Comparison of ENCODE assay signal across 8 cellular contexts in genomic region chr12:20212658-20213387, GRCh38.
A peak's percentile ranks its signal among the peaks of the same experiment; 100 is the strongest.
DNase-seq lines count a peak whose midpoint lies in the region; ATAC-seq, FAIRE-seq and TF ChIP-seq lines count a peak whose summit lies in the region.

No MANE protein-coding gene starts in this region.

- H3K4me3 ChIP-seq in astrocyte (ENCODE audit: insufficient read depth, low read depth, low read length) (no peak overlapping the region), right atrium auricular region (peak overlapping the region in 1 of 2 donors; percentile 10)

- FAIRE-seq in astrocyte (lab: Jason Lieb, UNC) (peak; percentile 99), GM12892 (lab: Jason Lieb, UNC) (no peak)

- TF ChIP-seq POLR2A in GM12892 (IDR thresholded peaks at IDR 0.05; ENCODE audit: low read depth, low read length), result no peak

- no peaks in the 10 kb centered on the region for H3K27me3 Mint-ChIP-seq in astrocyte (ENCODE audit: low read depth, unreplicated experiment)

- H3K27ac ChIP-seq in astrocyte (ENCODE audit: low read depth, low read length) (peak overlapping the region; percentile 91), right atrium auricular region (peak overlapping the region; percentile 77 to 88)

- no peak for TF ChIP-seq CTCF in astrocyte (IDR thresholded peaks at IDR 0.05; ENCODE audit: insufficient read depth, low read depth, low read length)
- no peak for TF ChIP-seq CTCF in right atrium auricular region (IDR thresholded peaks at IDR 0.05)

- no peaks in the 10 kb centered on the region for H4K20me1 ChIP-seq in astrocyte (ENCODE audit: insufficient read depth, low read length)

- peaks cover 12% of the 10 kb centered on the region for H3K9me3 Mint-ChIP-seq in astrocyte (ENCODE audit: unreplicated experiment)

- H3K9ac ChIP-seq in astrocyte (ENCODE audit: low read length), result peak overlapping the region; percentile 77

- H3K4me1 Mint-ChIP-seq in astrocyte (ENCODE audit: low read depth, unreplicated experiment), result peaks cover 17% of the 10 kb centered on the region

- peak overlapping the region; percentile 80 for H3K4me2 ChIP-seq in astrocyte (ENCODE audit: low read length)

- H3K36me3 Mint-ChIP-seq in astrocyte (ENCODE audit: low read depth, unreplicated experiment), result no peaks in the 10 kb centered on the region

- no peak overlapping the region for H3K4me3 Mint-ChIP-seq in astrocyte (ENCODE audit: unreplicated experiment)

- peak overlapping the region; percentile 72 for H2AFZ ChIP-seq in astrocyte (ENCODE audit: low read depth, low read length)

- peak overlapping the region; percentile 86 for H3K27ac Mint-ChIP-seq in astrocyte (ENCODE audit: unreplicated experiment)

- DNase-seq in COLO668 (lab: John Stamatoyannopoulos, UW; ENCODE audit: unreplicated experiment), result peak; percentile 1
- DNase-seq in NCI-H1105 (lab: John Stamatoyannopoulos, UW), result peak; percentile 60
- DNase-seq in astrocyte (ENCODE audit: low read depth), result peak; percentile 99
- DNase-seq in right atrium auricular region (ENCODE audit: low spot score), result peak; percentile 93
- DNase-seq in pulmonary artery endothelial cell (ENCODE audit: low read depth, low spot score), result peak; percentile 98
- DNase-seq in GM12892 (ENCODE audit: insufficient read length), result no peak
- no peak for DNase-seq in stimulated activated CD4-positive, alpha-beta T cell treated with anti-CD3 and anti-CD28 coated beads, Interleukin-2, amount 100 ng/mL, for 24 hours

- H3K4me1 ChIP-seq in astrocyte (ENCODE audit: insufficient read depth, low read length), result peaks cover 17% of the 10 kb centered on the region
- peaks cover 0 to 32% of the 10 kb centered on the region in 2 donors for H3K4me1 ChIP-seq in right atrium auricular region

- ATAC-seq in GM21515 (IDR thresholded peaks at IDR 0.05; ENCODE audit: unreplicated experiment), result no peak

- H3K79me2 ChIP-seq in astrocyte (ENCODE audit: insufficient read depth, low read length), result no peaks in the 10 kb centered on the region

- H3K9me3 ChIP-seq in astrocyte (ENCODE audit: insufficient read depth, low read depth, low read length), result no peaks in the 10 kb centered on the region
- H3K9me3 ChIP-seq in right atrium auricular region, result no peaks in the 10 kb centered on the region

- no peaks in the 10 kb centered on the region for H3K36me3 ChIP-seq in astrocyte (ENCODE audit: insufficient read depth, low read length)
- no peaks in the 10 kb centered on the region for H3K36me3 ChIP-seq in right atrium auricular region

- H3K27me3 ChIP-seq in astrocyte (ENCODE audit: insufficient read depth, low read length), result no peaks in the 10 kb centered on the region
- no peaks in the 10 kb centered on the region for H3K27me3 ChIP-seq in right atrium auricular region

Comparison
In these comparisons a context has a peak if more than half of its experiments do, and no peak if none do; other contexts are left out.
1. DNase-seq: peak in COLO668 (single experiment), NCI-H1105 (single experiment), astrocyte (single experiment), right atrium auricular region (single experiment) and pulmonary artery endothelial cell (single experiment); none in GM12892 (single experiment) and stimulated activated CD4-positive, alpha-beta T cell treated with anti-CD3 and anti-CD28 coated beads, Interleukin-2, amount 100 ng/mL, for 24 hours (0 of 2).